In genomic region chr2:105458076-105458475, GRCh38 we compare ENCODE assay signal across 27 cellular contexts. TPM values are rescaled to one million over a fixed set of nuclear protein-coding genes. Genes with fewer than 3 reads are reported as not detected.
"Had no signal": no experiment of that assay in that cellular context is flagged by ENCODE, and none has a peak within 500 bp of the region (broad histone marks: within the 10 kb centered on the region; RNA-seq: fewer than 3 reads in every experiment).

No MANE protein-coding gene starts in this region.

- H3K27ac ChIP-seq: neural progenitor cell, parathyroid adenoma, psoas muscle, right lobe of liver, sigmoid colon, stomach, thoracic aorta, tibial artery, transverse colon, upper lobe of right lung, uterus had no signal

- H3K27ac Mint-ChIP-seq: naive thymus-derived CD8-positive, alpha-beta T cell; natural killer cell treated with Interleukin-12 subunit alpha and Interleukin-12 subunit beta and Interleukin-15 and Interleukin-18, amount 100 ng/mL, for 72 hours; neural progenitor cell; progenitor cell of endocrine pancreas; stimulated activated effector memory CD8-positive, alpha-beta T cell treated with anti-CD3 and anti-CD28 coated beads, Interleukin-12 subunit alpha, Interleukin-12 subunit beta, amount 100 ng/mL, for 72 hours; stimulated activated naive B cell treated with anti-CD40 and anti-IgM and Interleukin-4, amounts not matched to agents 10 μg/mL and 1 μg/mL and 100 μg/mL, for 72 hours; stimulated activated naive CD8-positive, alpha-beta T cell treated with anti-CD3 and anti-CD28 coated beads, Interleukin-15, Interleukin-2, amounts not matched to agents 100 ng/mL and 50 ng/mL, for 24 hours; type B pancreatic cell had no signal

- ATAC-seq: naive thymus-derived CD8-positive, alpha-beta T cell; natural killer cell treated with Interleukin-12 subunit alpha and Interleukin-12 subunit beta and Interleukin-15 and Interleukin-18, amount 100 ng/mL, for 72 hours; psoas muscle; right cardiac atrium; right lobe of liver; stimulated activated effector memory CD8-positive, alpha-beta T cell treated with anti-CD3 and anti-CD28 coated beads, Interleukin-12 subunit alpha, Interleukin-12 subunit beta, amount 100 ng/mL, for 72 hours; stimulated activated naive B cell treated with anti-CD40 and anti-IgM and Interleukin-4, amounts not matched to agents 10 μg/mL and 1 μg/mL and 100 μg/mL, for 72 hours; upper lobe of right lung had no signal

- H3K9me3 ChIP-seq: ovary, psoas muscle, right lobe of liver, sigmoid colon, stomach, thoracic aorta, tibial artery, transverse colon, upper lobe of right lung, uterus had no signal

- DNase-seq: naive thymus-derived CD8-positive, alpha-beta T cell; occipital lobe; ovary; psoas muscle; right cardiac atrium; right lobe of liver; sigmoid colon; small intestine; stimulated activated CD4-positive, alpha-beta T cell treated with anti-CD3 and anti-CD28 coated beads, Interleukin-15, amount 100 ng/mL, for 24 hours; stimulated activated CD4-positive, alpha-beta T cell treated with anti-CD3 and anti-CD28 coated beads, Interleukin-2, amount 100 ng/mL, for 24 hours; stimulated activated CD4-positive, alpha-beta T cell treated with anti-CD3 and anti-CD28 coated beads, Interleukin-2, amount 100 ng/mL, for 48 hours; stimulated activated CD4-positive, alpha-beta T cell treated with anti-CD3 and anti-CD28 coated beads, Interleukin-4, amount 100 ng/mL, for 24 hours; stimulated activated naive B cell treated with anti-CD40 and anti-IgM and Interleukin-4, amounts not matched to agents 10 μg/mL and 1 μg/mL and 100 μg/mL, for 72 hours; stimulated activated naive CD4-positive, alpha-beta T cell treated with Interleukin-2 at 50 U/mL for 16 hours; stomach; tibial artery; transverse colon; upper lobe of right lung; uterus had no signal

- H3K36me3 Mint-ChIP-seq: natural killer cell treated with Interleukin-12 subunit alpha and Interleukin-12 subunit beta and Interleukin-15 and Interleukin-18, amount 100 ng/mL, for 72 hours; neural progenitor cell; stimulated activated effector memory CD8-positive, alpha-beta T cell treated with anti-CD3 and anti-CD28 coated beads, Interleukin-12 subunit alpha, Interleukin-12 subunit beta, amount 100 ng/mL, for 72 hours; stimulated activated naive B cell treated with anti-CD40 and anti-IgM and Interleukin-4, amounts not matched to agents 10 μg/mL and 1 μg/mL and 100 μg/mL, for 72 hours; type B pancreatic cell had no signal

- H3K27me3 Mint-ChIP-seq: progenitor cell of endocrine pancreas, type B pancreatic cell had no signal

- H3K27me3 ChIP-seq: neural progenitor cell, ovary, right lobe of liver, sigmoid colon, stomach, tibial artery, transverse colon, upper lobe of right lung, uterus had no signal

- H3K4me3 ChIP-seq: neural progenitor cell, ovary, psoas muscle, right lobe of liver, sigmoid colon, stomach, thoracic aorta, tibial artery, transverse colon, upper lobe of right lung, uterus had no signal

- H3K4me1 ChIP-seq: neural progenitor cell, parathyroid adenoma, sigmoid colon, upper lobe of right lung, uterus had no signal

- H3K9me3 Mint-ChIP-seq: naive thymus-derived CD8-positive, alpha-beta T cell; natural killer cell treated with Interleukin-12 subunit alpha and Interleukin-12 subunit beta and Interleukin-15 and Interleukin-18, amount 100 ng/mL, for 72 hours; stimulated activated effector memory CD8-positive, alpha-beta T cell treated with anti-CD3 and anti-CD28 coated beads, Interleukin-12 subunit alpha, Interleukin-12 subunit beta, amount 100 ng/mL, for 72 hours; stimulated activated naive B cell treated with anti-CD40 and anti-IgM and Interleukin-4, amounts not matched to agents 10 μg/mL and 1 μg/mL and 100 μg/mL, for 72 hours; stimulated activated naive CD8-positive, alpha-beta T cell treated with anti-CD3 and anti-CD28 coated beads, Interleukin-15, Interleukin-2, amounts not matched to agents 100 ng/mL and 50 ng/mL, for 24 hours; type B pancreatic cell had no signal

- H3K36me3 ChIP-seq: neural progenitor cell, ovary, right lobe of liver, sigmoid colon, stomach, thoracic aorta, tibial artery, transverse colon, upper lobe of right lung, uterus had no signal

- H3K4me3 Mint-ChIP-seq: naive thymus-derived CD8-positive, alpha-beta T cell; natural killer cell treated with Interleukin-12 subunit alpha and Interleukin-12 subunit beta and Interleukin-15 and Interleukin-18, amount 100 ng/mL, for 72 hours; neural progenitor cell; stimulated activated effector memory CD8-positive, alpha-beta T cell treated with anti-CD3 and anti-CD28 coated beads, Interleukin-12 subunit alpha, Interleukin-12 subunit beta, amount 100 ng/mL, for 72 hours; stimulated activated naive B cell treated with anti-CD40 and anti-IgM and Interleukin-4, amounts not matched to agents 10 μg/mL and 1 μg/mL and 100 μg/mL, for 72 hours; stimulated activated naive CD8-positive, alpha-beta T cell treated with anti-CD3 and anti-CD28 coated beads, Interleukin-15, Interleukin-2, amounts not matched to agents 100 ng/mL and 50 ng/mL, for 24 hours; type B pancreatic cell had no signal

- H3K4me1 Mint-ChIP-seq: stimulated activated effector memory CD8-positive, alpha-beta T cell treated with anti-CD3 and anti-CD28 coated beads, Interleukin-12 subunit alpha, Interleukin-12 subunit beta, amount 100 ng/mL, for 72 hours had no signal

RNA-seq across cellular contexts. Expression of gene FHL2, which starts 59.2 kb away (rescaled TPM):
- total RNA-seq: naive thymus-derived CD8-positive, alpha-beta T cell had no signal
